18 cellular contexts compared by ENCODE assay signal in genomic region chr9:81984911-81985310, GRCh38. TPM values are rescaled to one million over a fixed set of nuclear protein-coding genes. Genes with fewer than 3 reads are reported as not detected.
DNase-seq lines count a peak whose midpoint lies in the region; ATAC-seq and TF ChIP-seq lines count a peak whose summit lies in the region.
"Had no signal": no experiment of that assay in that cellular context is flagged by ENCODE, and none has a peak within 500 bp of the region (broad histone marks: within the 10 kb centered on the region; RNA-seq: fewer than 3 reads in every experiment).

No MANE protein-coding gene starts in this region.

- TF ChIP-seq CTCF in IMR-90 (conservative IDR thresholded peaks at IDR 0.05; ENCODE audit: low read depth, low read length) (no peak), mammary epithelial cell (conservative IDR thresholded peaks at IDR 0.05 in 1 of 2, IDR thresholded peaks at IDR 0.05 in 1 of 2; ENCODE audit: extremely low read depth in 1 of 2, insufficient read depth in 1 of 2, low read depth in 1 of 2, low read length in 2 of 2) (no peak), foreskin keratinocyte (conservative IDR thresholded peaks at IDR 0.05) (no peak)

- no peak overlapping the region for H3K14ac ChIP-seq in IMR-90 (replicated peaks; ENCODE audit: low read depth, low read length)

- H4K20me1 ChIP-seq in IMR-90 (ENCODE audit: insufficient read depth, low read length) (no peaks in the 10 kb centered on the region), mammary epithelial cell (ENCODE audit: insufficient read depth, low read length) (no peaks in the 10 kb centered on the region)

- no peak overlapping the region for H3K4me3 ChIP-seq in IMR-90 (ENCODE audit: insufficient read depth, low read depth, low read length)
- H3K4me3 ChIP-seq in mammary epithelial cell (replicated peaks in 1 of 3; ENCODE audit: insufficient read depth in 1 of 3, low read depth in 2 of 3, low read length in 3 of 3): no peak overlapping the region
- H3K4me3 ChIP-seq: A549, K562, Peyer's patch had no signal

- H2AFZ ChIP-seq in IMR-90 (replicated peaks; ENCODE audit: low read length, poor library complexity) (no peak overlapping the region), mammary epithelial cell (ENCODE audit: low read depth, low read length) (no peak overlapping the region)

- no peak overlapping the region for H3K27ac ChIP-seq in IMR-90 (ENCODE audit: insufficient read depth, low read length)
- H3K27ac ChIP-seq in mammary epithelial cell (ENCODE audit: insufficient read depth, low read depth, low read length): no peak overlapping the region
- H3K27ac ChIP-seq in foreskin keratinocyte: no peak overlapping the region
- H3K27ac ChIP-seq: A549, Peyer's patch had no signal

- H4K5ac ChIP-seq in IMR-90 (ENCODE audit: low read depth, low read length): no peak overlapping the region

- POLR2A ChIA-PET in IMR-90 (lab: Charles Lee; ENCODE audit: unreplicated experiment): no interaction called here

- no peak overlapping the region for H3K23ac ChIP-seq in IMR-90 (ENCODE audit: low read depth, low read length)

- H3K79me2 ChIP-seq in mammary epithelial cell (ENCODE audit: insufficient read depth, low read length): no peaks in the 10 kb centered on the region

- no peak overlapping the region; the same call in 1 of the 2 replicates for H3K4me2 ChIP-seq in IMR-90 (ENCODE audit: low read depth, low read length)
- H3K4me2 ChIP-seq in mammary epithelial cell (ENCODE audit: insufficient read depth, low read depth, low read length): no peak overlapping the region
- H3K4me2 ChIP-seq: A549 had no signal

- no peak overlapping the region for H2BK15ac ChIP-seq in IMR-90 (ENCODE audit: low read depth, low read length)

- peaks cover 1% of the 10 kb centered on the region; the same call in 1 of the 2 replicates for H3K4me1 ChIP-seq in IMR-90 (ENCODE audit: control insufficient read depth, insufficient read depth, low read length)
- no peaks in the 10 kb centered on the region for H3K4me1 ChIP-seq in mammary epithelial cell (ENCODE audit: insufficient read depth, low read length)
- no peaks in the 10 kb centered on the region for H3K4me1 ChIP-seq in foreskin keratinocyte
- H3K4me1 ChIP-seq: A549, Peyer's patch had no signal

- no peak overlapping the region for H3K4ac ChIP-seq in IMR-90 (ENCODE audit: low read depth, low read length)

- H3K9ac ChIP-seq in IMR-90 (ENCODE audit: low read depth, low read length) (no peak overlapping the region), mammary epithelial cell (ENCODE audit: insufficient read depth, low read length) (no peak overlapping the region)

- ATAC-seq in IMR-90 (ENCODE audit: low read depth) (no peak; the same call in 1 of the 2 replicates), foreskin keratinocyte (peak; percentile 27)
- ATAC-seq: A549, K562 had no signal

- BruUV-seq in IMR-90 (replicated peaks; lab: Mats Ljungman, UMichigan) (no TSS peak), mammary epithelial cell (replicated peaks; lab: Mats Ljungman, UMichigan) (no TSS peak)

- H2AK5ac ChIP-seq in IMR-90 (ENCODE audit: low read depth, low read length): no peak overlapping the region

- WGBS in IMR-90 (ENCODE audit: extremely low coverage in 2 of 2, insufficient read length in 1 of 2), 2 experiments: no CpG with 5 or more reads among the region's 6 CpGs
- 42% methylated on average over 6 of the region's 6 CpGs for WGBS in mammary epithelial cell (ENCODE audit: low coverage, missing lambda C conversion rate)

- dilution Hi-C loops in IMR-90 (cut with HindIII; ENCODE audit: low sequenced_read_pairs, unreplicated experiment): no loop called here
- dilution Hi-C loops in mammary epithelial cell (cut with HindIII; ENCODE audit: low sequenced_read_pairs): no loop called here

- H3K56ac ChIP-seq in IMR-90 (ENCODE audit: extremely low read depth, insufficient read depth, low read length): no peak overlapping the region

- H2BK5ac ChIP-seq in IMR-90 (ENCODE audit: low read depth, low read length, poor library complexity, severe bottlenecking): no peak overlapping the region

- H3K79me1 ChIP-seq in IMR-90 (ENCODE audit: low read depth in 1 of 2, low read length in 2 of 2): no peaks in the 10 kb centered on the region

- TF ChIP-seq RAD21 in IMR-90 (IDR thresholded peaks at IDR 0.05; ENCODE audit: low read length): no peak

- H3K9me3 ChIP-seq in IMR-90 (ENCODE audit: control insufficient read depth, insufficient read depth, low read length): no peaks in the 10 kb centered on the region
- H3K9me3 ChIP-seq in mammary epithelial cell (replicated peaks; ENCODE audit: insufficient read depth, low read length): no peaks in the 10 kb centered on the region
- H3K9me3 ChIP-seq: A549, Peyer's patch had no signal

- CTCF ChIA-PET in IMR-90 (lab: Yijun Ruan, JAX): no interaction called here
- CTCF ChIA-PET in mammary epithelial cell (lab: Charles Lee; ENCODE audit: low non-redundant PET): no interaction called here

- intact Hi-C loops in IMR-90 (cut with micrococcal nuclease) (loop anchor here (5.0 kb wide), 1 partner anchor 472 kb away; no protein-coding TSS in a partner anchor), mammary epithelial cell (cut with micrococcal nuclease) (no loop called here)

- H4K8ac ChIP-seq in IMR-90 (ENCODE audit: low read depth in 2 of 2, low read length in 2 of 2): no peak overlapping the region

- H4K91ac ChIP-seq in IMR-90 (ENCODE audit: insufficient read depth, low read depth, low read length): no peak overlapping the region

- DNase-seq in Daoy (ENCODE audit: low read depth): peak; percentile 22
- DNase-seq in IMR-90: peak; percentile 53
- peak; percentile 14 for DNase-seq in mammary epithelial cell
- DNase-seq in foreskin keratinocyte: peak in 1 of 2 donors; percentile 5
- DNase-seq in NCI-H1694 (lab: John Stamatoyannopoulos, UW): no peak
- DNase-seq in NCI-H146 (lab: John Stamatoyannopoulos, UW): no peak
- no peak for DNase-seq in NCI-H510A treated with DMSO at 0.1 percent for 48 hours (lab: John Stamatoyannopoulos, UW)
- DNase-seq: Calu3; CD4-positive, alpha-beta memory T cell; H9; NCI-H1417 treated with DMSO at 0.1 percent for 48 hours; NCI-H2029; NCI-H446 treated with DMSO at 0.1 percent for 48 hours; Peyer's patch had no signal

- H3K18ac ChIP-seq in IMR-90 (ENCODE audit: low read depth, low read length): no peak overlapping the region

- no peak overlapping the region for H2AK9ac ChIP-seq in IMR-90 (replicated peaks; ENCODE audit: low read depth, low read length, poor library complexity)

- in situ Hi-C loops in IMR-90 (cut with MboI; ENCODE audit: low sequenced_read_pairs) (no loop called here), mammary epithelial cell (cut with MboI; ENCODE audit: low sequenced_read_pairs in 2 of 2) (no loop called here)

- no peaks in the 10 kb centered on the region for H3K9me1 ChIP-seq in IMR-90 (ENCODE audit: insufficient read depth, low read length)

- no peak for TF ChIP-seq POLR2A in IMR-90 (IDR thresholded peaks at IDR 0.05; ENCODE audit: low read depth, low read length)

- H2BK120ac ChIP-seq in IMR-90 (ENCODE audit: low read depth, low read length): no peak overlapping the region

- H2BK20ac ChIP-seq in IMR-90 (ENCODE audit: low read depth, low read length): no peak overlapping the region

- H3K27me3 ChIP-seq in IMR-90 (ENCODE audit: control insufficient read depth, insufficient read depth, low read length): peaks cover 2% of the 10 kb centered on the region; the same call in 1 of the 2 replicates
- H3K27me3 ChIP-seq in mammary epithelial cell (ENCODE audit: insufficient read depth, low read length): no peaks in the 10 kb centered on the region
- H3K27me3 ChIP-seq in foreskin keratinocyte: no peaks in the 10 kb centered on the region
- H3K27me3 ChIP-seq: Peyer's patch had no signal

- no peaks in the 10 kb centered on the region for H3K36me3 ChIP-seq in IMR-90 (ENCODE audit: control insufficient read depth, insufficient read depth, low read length)
- H3K36me3 ChIP-seq in mammary epithelial cell (ENCODE audit: insufficient read depth, low read length): no peaks in the 10 kb centered on the region
- H3K36me3 ChIP-seq: Peyer's patch had no signal

TF ChIP-seq in IMR-90, 13 proteins besides CTCF, POLR2A, EP300 and RAD21 (continues in another document):
- no peak for TF ChIP-seq BHLHE40 (IDR thresholded peaks at IDR 0.05; ENCODE audit: low read depth, low read length)
- TF ChIP-seq MXI1 (IDR thresholded peaks at IDR 0.05; ENCODE audit: borderline replicate concordance, low read depth, low read length): no peak
- no peak for TF ChIP-seq CHD1 (IDR thresholded peaks at IDR 0.05; ENCODE audit: low read depth, low read length)

RNA-seq across cellular contexts. Expression of gene SPATA31D1, which starts 3.7 kb away (rescaled TPM):
- 0.03 and 0.06 TPM in 2 replicates for total RNA-seq in Daoy (2014; rRNA removed; shearing (Covaris generic))
- total RNA-seq in IMR-90 (2012; rRNA removed): not detected in 2 replicates
- not detected in 2 replicates for polyA plus RNA-seq in IMR-90 (2012; rRNA removed)
- not detected in 2 replicates for polyA plus RNA-seq in IMR-90 (2012; cell fraction: cytosol; rRNA removed)
- polyA plus RNA-seq in IMR-90 (2012; cell fraction: nucleus; rRNA removed; ENCODE audit: low replicate concordance): not detected in 2 replicates
- total RNA-seq in mammary epithelial cell: not detected
- polyA plus RNA-seq in mammary epithelial cell: not detected
- polyA minus RNA-seq in mammary epithelial cell: not detected
- total RNA-seq in foreskin keratinocyte: not detected in 2 replicates
- not detected in 2 replicates for polyA plus RNA-seq in foreskin keratinocyte
- total RNA-seq: Calu3; CD4-positive, alpha-beta memory T cell; H9; K562; Peyer's patch; SK-MEL-5 had no signal
- polyA plus RNA-seq: A549; BJ; CD4-positive, alpha-beta memory T cell; K562 had no signal

RNA-seq across cellular contexts. Expression of gene SPATA31D3, which starts 41.6 kb away (rescaled TPM):
- not detected in 2 replicates for total RNA-seq in Daoy (2014; rRNA removed; shearing (Covaris generic))
- total RNA-seq in IMR-90 (2012; rRNA removed) (not detected in 2 replicates), mammary epithelial cell (not detected), foreskin keratinocyte (not detected in 2 replicates)
- polyA plus RNA-seq in IMR-90 (2012; rRNA removed) (not detected in 2 replicates), mammary epithelial cell (not detected), foreskin keratinocyte (not detected in 2 replicates)
- not detected in 2 replicates for polyA plus RNA-seq in IMR-90 (2012; cell fraction: cytosol; rRNA removed)
- polyA plus RNA-seq in IMR-90 (2012; cell fraction: nucleus; rRNA removed; ENCODE audit: low replicate concordance): not detected in 2 replicates
- not detected for polyA minus RNA-seq in mammary epithelial cell
- total RNA-seq: Calu3; CD4-positive, alpha-beta memory T cell; H9; K562; Peyer's patch; SK-MEL-5 had no signal
- polyA plus RNA-seq: A549; BJ; CD4-positive, alpha-beta memory T cell; K562 had no signal

RNA-seq across cellular contexts. Expression of gene SPATA31D4, which starts 56.7 kb away (rescaled TPM):
- total RNA-seq in Daoy (2014; rRNA removed; shearing (Covaris generic)): not detected in 2 replicates
- total RNA-seq in IMR-90 (2012; rRNA removed): not detected in 2 replicates
- not detected in 2 replicates for polyA plus RNA-seq in IMR-90 (2012; rRNA removed)
- not detected in 2 replicates for polyA plus RNA-seq in IMR-90 (2012; cell fraction: cytosol; rRNA removed)
- not detected in 2 replicates for polyA plus RNA-seq in IMR-90 (2012; cell fraction: nucleus; rRNA removed; ENCODE audit: low replicate concordance)
- total RNA-seq in mammary epithelial cell: not detected
- polyA plus RNA-seq in mammary epithelial cell: not detected
- not detected for polyA minus RNA-seq in mammary epithelial cell
- total RNA-seq in foreskin keratinocyte: not detected in 2 replicates
- polyA plus RNA-seq in foreskin keratinocyte: not detected in 2 replicates
- total RNA-seq: Calu3; CD4-positive, alpha-beta memory T cell; H9; K562; Peyer's patch; SK-MEL-5 had no signal
- polyA plus RNA-seq: A549; BJ; CD4-positive, alpha-beta memory T cell; K562 had no signal

Comparison
In these comparisons a context has a peak if more than half of its experiments do, and no peak if none do; other contexts are left out.
1. DNase-seq: peak in Daoy (single experiment), IMR-90 (single experiment) and mammary epithelial cell (single experiment); none in NCI-H1694 (single experiment), NCI-H146 (single experiment) and NCI-H510A treated with DMSO at 0.1 percent for 48 hours (single experiment).